In the genomic region with DNA sequence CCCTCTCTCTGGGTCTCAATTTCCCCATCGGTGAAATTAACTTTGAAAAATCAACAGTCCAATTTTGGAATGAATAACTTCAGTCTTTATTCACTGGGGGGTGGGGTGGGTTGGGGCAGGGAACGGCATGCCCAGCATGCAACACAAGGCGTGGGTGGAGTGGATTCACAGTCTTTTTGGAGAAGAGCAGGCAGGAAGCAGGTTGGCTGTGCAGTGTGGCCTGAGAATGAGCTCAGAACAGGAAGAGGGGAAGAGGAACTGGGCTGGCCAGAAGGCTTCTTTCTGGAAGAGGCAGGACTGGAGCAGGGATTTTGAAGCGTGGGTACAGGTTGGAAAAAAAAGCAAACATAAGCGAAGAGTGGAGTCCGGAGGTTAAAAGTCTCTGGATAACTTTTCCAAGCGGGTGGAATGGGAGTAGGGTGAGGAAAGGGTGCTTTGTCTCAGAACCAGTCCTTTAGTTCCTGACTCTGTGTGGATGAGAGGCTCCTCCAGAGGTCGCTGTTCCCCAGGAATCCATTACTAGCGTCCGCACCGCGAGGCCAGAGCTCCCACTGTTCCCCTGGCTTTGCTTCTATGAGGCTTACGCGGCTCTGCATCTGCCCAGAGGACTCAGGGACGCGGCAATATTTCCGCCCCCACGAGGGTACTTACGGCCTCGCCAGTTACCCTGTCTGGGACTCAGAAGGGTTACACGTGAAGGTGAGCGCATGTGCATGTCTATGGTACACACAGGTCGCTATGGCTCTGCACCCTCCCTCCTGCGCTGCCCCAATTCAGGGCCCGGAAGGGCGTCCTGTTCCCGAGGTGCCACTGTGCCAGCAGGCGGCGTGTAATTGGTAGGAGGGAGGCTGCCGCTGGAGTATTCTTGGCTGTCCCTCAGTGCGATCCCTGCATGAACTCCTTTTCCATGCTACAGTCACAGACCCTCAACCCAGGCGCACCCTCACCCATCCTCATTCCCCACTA, we compare ENCODE assay signal across 8 cellular contexts. TPM values are rescaled to one million over a fixed set of nuclear protein-coding genes. Genes with fewer than 3 reads are reported as not detected.
DNase-seq lines count a peak whose midpoint lies in the region; ATAC-seq and TF ChIP-seq lines count a peak whose summit lies in the region.

No MANE protein-coding gene starts in this region.

- H3K4me3 ChIP-seq in MG63, result no peak overlapping the region

- no peaks in the 10 kb centered on the region for H3K9me3 ChIP-seq in MG63

- no peaks in the 10 kb centered on the region for H3K27me3 ChIP-seq in MG63

- DNase-seq in SIG-M5 treated with dmso at 0.1 percent for 504 hours (lab: John Stamatoyannopoulos, UW; ENCODE audit: unreplicated experiment) (peak; percentile 60), SIG-M5 (lab: John Stamatoyannopoulos, UW) (no peak), MG63 (peak; percentile 28), caudate nucleus (lab: John Stamatoyannopoulos, UW) (peak in 44 of 61 donors; percentile 2 to 61 (median 22)), iris pigment epithelial cell (ENCODE audit: low read depth) (peak; percentile 85)
- DNase-seq in stimulated activated CD4-positive, alpha-beta T cell treated with anti-CD3 and anti-CD28 coated beads, Interleukin-12 subunit alpha, Interleukin-12 subunit beta, amount 100 ng/mL, for 4 hours, result peak; percentile 53

- TF ChIP-seq CTCF in VCaP (conservative IDR thresholded peaks at IDR 0.05), result peak; percentile 86

- no peak for ATAC-seq in GM21723 (IDR thresholded peaks at IDR 0.05; ENCODE audit: unreplicated experiment)

- no peak overlapping the region for H3K27ac ChIP-seq in VCaP
- H3K27ac ChIP-seq in caudate nucleus (ENCODE audit: low read depth, low read length), result no peak overlapping the region

- H3K36me3 ChIP-seq in MG63, result peaks cover 3% of the 10 kb centered on the region; the same call in 1 of the 2 replicates

RNA-seq across cellular contexts. Expression of gene FOXD2, which starts 5.5 kb away (rescaled TPM):
- total RNA-seq in MG63 (2014; rRNA removed; shearing (Covaris generic); ENCODE audit: low replicate concordance), result 0.03 and 0.94 TPM in 2 replicates

RNA-seq across cellular contexts. Expression of gene FOXE3, which starts 16.3 kb away (rescaled TPM):
- total RNA-seq in MG63 (2014; rRNA removed; shearing (Covaris generic); ENCODE audit: low replicate concordance), result not detected in 2 replicates
